1 cellular context compared by ENCODE assay signal in genomic region chr2:42978887-42979415, GRCh38.
A peak's percentile ranks its signal among the peaks of the same experiment; 100 is the strongest.
TF ChIP-seq lines count a peak whose summit lies in the region.

No MANE protein-coding gene starts in this region.

TF ChIP-seq in HepG2, 621 proteins besides CTCF, POLR2A, EP300 and RAD21 (continued from another document and continues in another):
- TF ChIP-seq, protein P1, sequence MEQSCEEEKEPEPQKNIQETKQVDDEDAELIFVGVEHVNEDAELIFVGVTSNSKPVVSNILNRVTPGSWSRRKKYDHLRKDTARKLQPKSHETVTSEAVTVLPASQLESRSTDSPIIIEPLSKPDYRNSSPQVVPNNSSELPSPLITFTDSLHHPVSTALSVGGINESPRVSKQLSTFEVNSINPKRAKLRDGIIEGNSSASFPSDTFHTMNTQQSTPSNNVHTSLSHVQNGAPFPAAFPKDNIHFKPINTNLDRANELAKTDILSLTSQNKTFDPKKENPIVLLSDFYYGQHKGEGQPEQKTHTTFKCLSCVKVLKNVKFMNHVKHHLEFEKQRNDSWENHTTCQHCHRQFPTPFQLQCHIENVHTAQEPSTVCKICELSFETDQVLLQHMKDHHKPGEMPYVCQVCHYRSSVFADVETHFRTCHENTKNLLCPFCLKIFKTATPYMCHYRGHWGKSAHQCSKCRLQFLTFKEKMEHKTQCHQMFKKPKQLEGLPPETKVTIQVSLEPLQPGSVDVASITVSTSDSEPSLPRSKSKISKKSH (CRISPR knock-in tag; IDR thresholded peaks at IDR 0.05; ENCODE audit: borderline replicate concordance): no peak
- no peak for TF ChIP-seq SOX5 (CRISPR knock-in tag; IDR thresholded peaks at IDR 0.05; ENCODE audit: borderline replicate concordance)
- no peak for TF ChIP-seq ONECUT2 (CRISPR knock-in tag; IDR thresholded peaks at IDR 0.05)
- TF ChIP-seq EZH2 (conservative IDR thresholded peaks at IDR 0.05; ENCODE audit: low read depth, low read length): no peak
- no peak; the same call in 1 of the 2 replicates for TF ChIP-seq GLI4 (CRISPR knock-in tag; IDR thresholded peaks at IDR 0.05; ENCODE audit: borderline replicate concordance)
- no peak for TF ChIP-seq ATM (IDR thresholded peaks at IDR 0.05; ENCODE audit: borderline replicate concordance)
- TF ChIP-seq TCF7 (IDR thresholded peaks at IDR 0.05; ENCODE audit: low read depth): no peak
- TF ChIP-seq, protein P2, sequence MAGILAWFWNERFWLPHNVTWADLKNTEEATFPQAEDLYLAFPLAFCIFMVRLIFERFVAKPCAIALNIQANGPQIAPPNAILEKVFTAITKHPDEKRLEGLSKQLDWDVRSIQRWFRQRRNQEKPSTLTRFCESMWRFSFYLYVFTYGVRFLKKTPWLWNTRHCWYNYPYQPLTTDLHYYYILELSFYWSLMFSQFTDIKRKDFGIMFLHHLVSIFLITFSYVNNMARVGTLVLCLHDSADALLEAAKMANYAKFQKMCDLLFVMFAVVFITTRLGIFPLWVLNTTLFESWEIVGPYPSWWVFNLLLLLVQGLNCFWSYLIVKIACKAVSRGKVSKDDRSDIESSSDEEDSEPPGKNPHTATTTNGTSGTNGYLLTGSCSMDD (CRISPR knock-in tag; IDR thresholded peaks at IDR 0.05): no peak
- no peak for TF ChIP-seq MAFF (IDR thresholded peaks at IDR 0.05; ENCODE audit: low read depth, low read length)
- TF ChIP-seq ZNF3 (CRISPR knock-in tag; IDR thresholded peaks at IDR 0.05): no peak; the same call in 1 of the 2 replicates
- TF ChIP-seq ZBTB8A (CRISPR knock-in tag; IDR thresholded peaks at IDR 0.05; ENCODE audit: borderline replicate concordance, low read depth): 0 out of 2 replicates have a peak, but pooled peaks have one; percentile 19
- TF ChIP-seq, protein P3, sequence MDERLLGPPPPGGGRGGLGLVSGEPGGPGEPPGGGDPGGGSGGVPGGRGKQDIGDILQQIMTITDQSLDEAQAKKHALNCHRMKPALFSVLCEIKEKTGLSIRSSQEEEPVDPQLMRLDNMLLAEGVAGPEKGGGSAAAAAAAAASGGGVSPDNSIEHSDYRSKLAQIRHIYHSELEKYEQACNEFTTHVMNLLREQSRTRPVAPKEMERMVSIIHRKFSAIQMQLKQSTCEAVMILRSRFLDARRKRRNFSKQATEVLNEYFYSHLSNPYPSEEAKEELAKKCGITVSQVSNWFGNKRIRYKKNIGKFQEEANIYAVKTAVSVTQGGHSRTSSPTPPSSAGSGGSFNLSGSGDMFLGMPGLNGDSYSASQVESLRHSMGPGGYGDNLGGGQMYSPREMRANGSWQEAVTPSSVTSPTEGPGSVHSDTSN (CRISPR knock-in tag; IDR thresholded peaks at IDR 0.05): no peak
- TF ChIP-seq ZNF281 (CRISPR knock-in tag; IDR thresholded peaks at IDR 0.05; ENCODE audit: borderline replicate concordance): no peak
- no peak for TF ChIP-seq ZNF747 (CRISPR knock-in tag; IDR thresholded peaks at IDR 0.05; ENCODE audit: borderline replicate concordance)
- no peak for TF ChIP-seq DR1 (CRISPR knock-in tag; IDR thresholded peaks at IDR 0.05)
- no peak for TF ChIP-seq ZNF878 (CRISPR knock-in tag; IDR thresholded peaks at IDR 0.05)
- 0 out of 2 replicates have a peak, but pooled peaks have one; percentile 33 for TF ChIP-seq SNAI1 (CRISPR knock-in tag; IDR thresholded peaks at IDR 0.05; ENCODE audit: borderline replicate concordance)
- TF ChIP-seq GATAD2A (CRISPR knock-in tag; IDR thresholded peaks at IDR 0.05): no peak
- TF ChIP-seq IKZF4 (CRISPR knock-in tag; IDR thresholded peaks at IDR 0.05; ENCODE audit: borderline replicate concordance, low read depth, not compliant biosample characterization): no peak
- TF ChIP-seq ZBTB20 (CRISPR knock-in tag; IDR thresholded peaks at IDR 0.05; ENCODE audit: borderline replicate concordance, low read depth): no peak
- TF ChIP-seq ZNF460 (CRISPR knock-in tag; IDR thresholded peaks at IDR 0.05; ENCODE audit: borderline replicate concordance): no peak
- no peak for TF ChIP-seq TFDP1 (CRISPR knock-in tag; IDR thresholded peaks at IDR 0.05; ENCODE audit: borderline replicate concordance)
- no peak for TF ChIP-seq E2F5 (CRISPR knock-in tag; conservative IDR thresholded peaks at IDR 0.05)
- TF ChIP-seq AGO2 (optimal IDR thresholded peaks at IDR 0.05; ENCODE audit: low read depth, low read length): peak; percentile 84
- TF ChIP-seq, protein P4, sequence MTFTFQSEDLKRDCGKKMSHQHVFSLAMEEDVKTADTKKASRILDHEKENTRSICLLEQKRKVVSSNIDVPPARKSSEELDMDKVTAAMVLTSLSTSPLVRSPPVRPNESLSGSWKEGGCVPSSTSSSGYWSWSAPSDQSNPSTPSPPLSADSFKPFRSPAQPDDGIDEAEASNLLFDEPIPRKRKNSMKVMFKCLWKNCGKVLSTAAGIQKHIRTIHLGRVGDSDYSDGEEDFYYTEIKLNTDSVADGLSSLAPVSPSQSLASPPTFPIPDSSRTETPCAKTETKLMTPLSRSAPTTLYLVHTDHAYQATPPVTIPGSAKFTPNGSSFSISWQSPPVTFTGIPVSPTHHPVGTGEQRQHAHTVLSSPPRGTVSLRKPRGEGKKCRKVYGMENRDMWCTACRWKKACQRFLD (CRISPR knock-in tag; IDR thresholded peaks at IDR 0.05; ENCODE audit: borderline replicate concordance): no peak
- no peak for TF ChIP-seq ZNF264 (CRISPR knock-in tag; IDR thresholded peaks at IDR 0.05)
- TF ChIP-seq, protein P5, sequence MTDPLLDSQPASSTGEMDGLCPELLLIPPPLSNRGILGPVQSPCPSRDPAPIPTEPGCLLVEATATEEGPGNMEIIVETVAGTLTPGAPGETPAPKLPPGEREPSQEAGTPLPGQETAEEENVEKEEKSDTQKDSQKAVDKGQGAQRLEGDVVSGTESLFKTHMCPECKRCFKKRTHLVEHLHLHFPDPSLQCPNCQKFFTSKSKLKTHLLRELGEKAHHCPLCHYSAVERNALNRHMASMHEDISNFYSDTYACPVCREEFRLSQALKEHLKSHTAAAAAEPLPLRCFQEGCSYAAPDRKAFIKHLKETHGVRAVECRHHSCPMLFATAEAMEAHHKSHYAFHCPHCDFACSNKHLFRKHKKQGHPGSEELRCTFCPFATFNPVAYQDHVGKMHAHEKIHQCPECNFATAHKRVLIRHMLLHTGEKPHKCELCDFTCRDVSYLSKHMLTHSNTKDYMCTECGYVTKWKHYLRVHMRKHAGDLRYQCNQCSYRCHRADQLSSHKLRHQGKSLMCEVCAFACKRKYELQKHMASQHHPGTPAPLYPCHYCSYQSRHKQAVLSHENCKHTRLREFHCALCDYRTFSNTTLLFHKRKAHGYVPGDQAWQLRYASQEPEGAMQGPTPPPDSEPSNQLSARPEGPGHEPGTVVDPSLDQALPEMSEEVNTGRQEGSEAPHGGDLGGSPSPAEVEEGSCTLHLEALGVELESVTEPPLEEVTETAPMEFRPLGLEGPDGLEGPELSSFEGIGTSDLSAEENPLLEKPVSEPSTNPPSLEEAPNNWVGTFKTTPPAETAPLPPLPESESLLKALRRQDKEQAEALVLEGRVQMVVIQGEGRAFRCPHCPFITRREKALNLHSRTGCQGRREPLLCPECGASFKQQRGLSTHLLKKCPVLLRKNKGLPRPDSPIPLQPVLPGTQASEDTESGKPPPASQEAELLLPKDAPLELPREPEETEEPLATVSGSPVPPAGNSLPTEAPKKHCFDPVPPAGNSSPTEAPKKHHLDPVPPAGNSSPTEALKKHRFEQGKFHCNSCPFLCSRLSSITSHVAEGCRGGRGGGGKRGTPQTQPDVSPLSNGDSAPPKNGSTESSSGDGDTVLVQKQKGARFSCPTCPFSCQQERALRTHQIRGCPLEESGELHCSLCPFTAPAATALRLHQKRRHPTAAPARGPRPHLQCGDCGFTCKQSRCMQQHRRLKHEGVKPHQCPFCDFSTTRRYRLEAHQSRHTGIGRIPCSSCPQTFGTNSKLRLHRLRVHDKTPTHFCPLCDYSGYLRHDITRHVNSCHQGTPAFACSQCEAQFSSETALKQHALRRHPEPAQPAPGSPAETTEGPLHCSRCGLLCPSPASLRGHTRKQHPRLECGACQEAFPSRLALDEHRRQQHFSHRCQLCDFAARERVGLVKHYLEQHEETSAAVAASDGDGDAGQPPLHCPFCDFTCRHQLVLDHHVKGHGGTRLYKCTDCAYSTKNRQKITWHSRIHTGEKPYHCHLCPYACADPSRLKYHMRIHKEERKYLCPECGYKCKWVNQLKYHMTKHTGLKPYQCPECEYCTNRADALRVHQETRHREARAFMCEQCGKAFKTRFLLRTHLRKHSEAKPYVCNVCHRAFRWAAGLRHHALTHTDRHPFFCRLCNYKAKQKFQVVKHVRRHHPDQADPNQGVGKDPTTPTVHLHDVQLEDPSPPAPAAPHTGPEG (CRISPR knock-in tag; IDR thresholded peaks at IDR 0.05): no peak
- TF ChIP-seq ZNF138 (CRISPR knock-in tag; IDR thresholded peaks at IDR 0.05; ENCODE audit: low read depth): 0 out of 2 replicates have a peak, but pooled peaks have one; percentile 34
- no peak for TF ChIP-seq ZNF17 (CRISPR knock-in tag; IDR thresholded peaks at IDR 0.05)
- TF ChIP-seq XBP1 (CRISPR knock-in tag; IDR thresholded peaks at IDR 0.05): no peak
- TF ChIP-seq, protein P6, sequence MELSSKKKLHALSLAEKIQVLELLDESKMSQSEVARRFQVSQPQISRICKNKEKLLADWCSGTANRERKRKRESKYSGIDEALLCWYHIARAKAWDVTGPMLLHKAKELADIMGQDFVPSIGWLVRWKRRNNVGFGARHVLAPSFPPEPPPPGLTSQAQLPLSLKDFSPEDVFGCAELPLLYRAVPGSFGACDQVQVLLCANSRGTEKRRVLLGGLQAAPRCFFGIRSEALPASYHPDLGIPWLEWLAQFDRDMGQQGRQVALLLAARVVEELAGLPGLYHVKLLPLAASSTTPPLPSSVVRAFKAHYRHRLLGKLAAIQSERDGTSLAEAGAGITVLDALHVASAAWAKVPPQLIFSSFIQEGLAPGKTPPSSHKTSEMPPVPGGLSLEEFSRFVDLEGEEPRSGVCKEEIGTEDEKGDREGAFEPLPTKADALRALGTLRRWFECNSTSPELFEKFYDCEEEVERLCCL (CRISPR knock-in tag; IDR thresholded peaks at IDR 0.05; ENCODE audit: borderline replicate concordance): no peak
- no peak for TF ChIP-seq SOX6 (IDR thresholded peaks at IDR 0.05)
- TF ChIP-seq SOX6 (CRISPR knock-in tag; IDR thresholded peaks at IDR 0.05): no peak
- TF ChIP-seq, protein P7, sequence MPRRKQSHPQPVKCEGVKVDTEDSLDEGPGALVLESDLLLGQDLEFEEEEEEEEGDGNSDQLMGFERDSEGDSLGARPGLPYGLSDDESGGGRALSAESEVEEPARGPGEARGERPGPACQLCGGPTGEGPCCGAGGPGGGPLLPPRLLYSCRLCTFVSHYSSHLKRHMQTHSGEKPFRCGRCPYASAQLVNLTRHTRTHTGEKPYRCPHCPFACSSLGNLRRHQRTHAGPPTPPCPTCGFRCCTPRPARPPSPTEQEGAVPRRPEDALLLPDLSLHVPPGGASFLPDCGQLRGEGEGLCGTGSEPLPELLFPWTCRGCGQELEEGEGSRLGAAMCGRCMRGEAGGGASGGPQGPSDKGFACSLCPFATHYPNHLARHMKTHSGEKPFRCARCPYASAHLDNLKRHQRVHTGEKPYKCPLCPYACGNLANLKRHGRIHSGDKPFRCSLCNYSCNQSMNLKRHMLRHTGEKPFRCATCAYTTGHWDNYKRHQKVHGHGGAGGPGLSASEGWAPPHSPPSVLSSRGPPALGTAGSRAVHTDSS (CRISPR knock-in tag; conservative IDR thresholded peaks at IDR 0.05): no peak
- TF ChIP-seq SRSF1 (optimal IDR thresholded peaks at IDR 0.05; ENCODE audit: low read depth, low read length): no peak
- TF ChIP-seq RBFOX2 (IDR thresholded peaks at IDR 0.05; ENCODE audit: low read depth, low read length): peak; percentile 65
- TF ChIP-seq, protein P8, sequence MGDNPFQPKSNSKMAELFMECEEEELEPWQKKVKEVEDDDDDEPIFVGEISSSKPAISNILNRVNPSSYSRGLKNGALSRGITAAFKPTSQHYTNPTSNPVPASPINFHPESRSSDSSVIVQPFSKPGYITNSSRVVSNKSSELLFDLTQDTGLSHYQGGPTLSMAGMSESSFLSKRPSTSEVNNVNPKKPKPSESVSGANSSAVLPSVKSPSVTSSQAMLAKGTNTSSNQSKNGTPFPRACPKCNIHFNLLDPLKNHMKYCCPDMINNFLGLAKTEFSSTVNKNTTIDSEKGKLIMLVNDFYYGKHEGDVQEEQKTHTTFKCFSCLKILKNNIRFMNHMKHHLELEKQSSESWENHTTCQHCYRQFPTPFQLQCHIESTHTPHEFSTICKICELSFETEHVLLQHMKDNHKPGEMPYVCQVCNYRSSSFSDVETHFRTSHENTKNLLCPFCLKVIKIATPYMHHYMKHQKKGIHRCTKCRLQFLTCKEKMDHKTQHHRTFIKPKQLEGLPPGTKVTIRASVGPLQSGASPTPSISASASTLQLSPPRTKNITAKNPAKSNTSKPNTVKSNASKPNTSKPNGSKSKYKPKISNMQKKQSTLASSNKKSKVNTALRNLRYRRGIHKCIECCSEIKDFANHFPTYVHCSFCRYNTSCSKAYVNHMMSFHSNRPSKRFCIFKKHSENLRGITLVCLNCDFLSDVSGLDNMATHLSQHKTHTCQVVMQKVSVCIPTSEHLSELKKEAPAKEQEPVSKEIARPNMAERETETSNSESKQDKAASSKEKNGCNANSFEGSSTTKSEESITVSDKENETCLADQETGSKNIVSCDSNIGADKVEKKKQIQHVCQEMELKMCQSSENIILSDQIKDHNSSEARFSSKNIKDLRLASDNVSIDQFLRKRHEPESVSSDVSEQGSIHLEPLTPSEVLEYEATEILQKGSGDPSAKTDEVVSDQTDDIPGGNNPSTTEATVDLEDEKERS (CRISPR knock-in tag; IDR thresholded peaks at IDR 0.05): no peak
